Comparison of ENCODE assay signal across 15 cellular contexts in the genomic region with DNA sequence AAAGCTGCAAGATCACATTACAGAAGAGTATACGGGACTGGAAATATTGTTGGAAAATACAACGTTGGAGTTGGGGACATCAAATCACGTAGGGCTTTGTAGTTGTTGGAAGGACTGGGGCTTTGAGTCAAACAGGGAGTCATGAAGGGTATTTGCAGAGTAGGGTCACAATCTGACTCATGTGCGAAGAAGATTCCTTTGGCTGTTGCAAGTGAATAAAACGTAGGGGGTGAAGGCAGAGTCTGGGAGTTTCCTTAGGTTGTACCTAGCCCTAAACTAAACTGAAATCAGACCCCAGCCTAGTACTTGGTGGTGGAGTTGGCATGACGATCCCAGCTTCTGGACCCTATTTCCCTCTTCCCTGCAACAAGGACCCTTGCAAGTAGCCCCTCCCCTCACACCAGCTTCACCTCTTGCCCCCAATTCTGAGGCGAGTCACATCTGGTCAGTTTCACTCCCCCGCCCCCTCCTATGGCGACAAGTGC. TPM values are rescaled to one million over a fixed set of nuclear protein-coding genes. Genes with fewer than 3 reads are reported as not detected.
DNase-seq lines count a peak whose midpoint lies in the region; ATAC-seq, FAIRE-seq and TF ChIP-seq lines count a peak whose summit lies in the region.
"Had no signal": no experiment of that assay in that cellular context is flagged by ENCODE, and none has a peak within 500 bp of the region (broad histone marks: within the 10 kb centered on the region; RNA-seq: fewer than 3 reads in every experiment).

No MANE protein-coding gene starts in this region.

- H3K27ac ChIP-seq in right cardiac atrium (ENCODE audit: low read length) (peak overlapping the region; percentile 30), fibroblast of lung (ENCODE audit: insufficient read depth, low read length) (peak overlapping the region; percentile 74), parathyroid adenoma (peak overlapping the region; percentile 48), aorta (ENCODE audit: low read depth in 1 of 2, low read length in 2 of 2) (peak overlapping the region; percentile 1 to 72), small intestine (ENCODE audit: low read depth in 1 of 2, low read length in 1 of 2) (peak overlapping the region in 1 of 2 donors; percentile 65)

- H3K36me3 ChIP-seq in fibroblast of lung (ENCODE audit: control insufficient read depth, insufficient read depth, low read length) (peaks cover 3% of the 10 kb centered on the region), parathyroid adenoma (ENCODE audit: control insufficient read depth, insufficient read depth, low read length) (no peaks in the 10 kb centered on the region), aorta (ENCODE audit: control insufficient read depth in 1 of 2, insufficient read depth in 2 of 2, low read length in 1 of 2) (no peaks in the 10 kb centered on the region), small intestine (ENCODE audit: control insufficient read depth in 2 of 2, insufficient read depth in 2 of 2, low read length in 2 of 2) (peaks cover under 1 to 2% of the 10 kb centered on the region in 2 donors)

- DNase-seq in right cardiac atrium (no peak), Right ventricle myocardium superior (no peak), fibroblast of lung (ENCODE audit: low read depth in 2 of 2) (peak in 1 of 2 donors; percentile 32), aorta (no peak), small intestine (no peak)
- DNase-seq: ACHN; activated CD4-positive, alpha-beta T cell treated with anti-CD3 and anti-CD28 coated beads, Interleukin-2, amount 50 U/mL, for 48 hours; activated naive CD4-positive, alpha-beta T cell; DMS79 treated with DMSO at 0.1 percent for 48 hours; NCI-H2107; T-helper 17 cell had no signal

- no peak overlapping the region for H3K4me3 ChIP-seq in right cardiac atrium (ENCODE audit: low read length)
- peak overlapping the region in 1 of 4 experiments; percentile 9 for H3K4me3 ChIP-seq in fibroblast of lung (replicated peaks in 1 of 4; ENCODE audit: control extremely low read depth in 1 of 4, insufficient read depth in 1 of 4, low read depth in 3 of 4, low read length in 4 of 4)
- H3K4me3 ChIP-seq in parathyroid adenoma (ENCODE audit: low read depth, low read length) = no peak overlapping the region
- no peak overlapping the region for H3K4me3 ChIP-seq in aorta (ENCODE audit: low read length in 2 of 2)
- no peak overlapping the region for H3K4me3 ChIP-seq in small intestine (ENCODE audit: low read depth in 1 of 2, low read length in 2 of 2)
- H3K4me3 ChIP-seq: thyroid gland had no signal

- H3K4me2 ChIP-seq in fibroblast of lung (ENCODE audit: extremely low read depth, insufficient read depth, low read length) = peak overlapping the region; percentile 72
- H3K4me2 ChIP-seq in parathyroid adenoma (ENCODE audit: low read length) = no peak overlapping the region

- FAIRE-seq in small intestine (lab: Jason Lieb, UNC) = no peak

- H3K27me3 ChIP-seq in right cardiac atrium (ENCODE audit: control insufficient read depth, insufficient read depth) (no peaks in the 10 kb centered on the region), fibroblast of lung (ENCODE audit: control insufficient read depth, insufficient read depth, low read length) (no peaks in the 10 kb centered on the region), parathyroid adenoma (ENCODE audit: control insufficient read depth, insufficient read depth, low read length) (no peaks in the 10 kb centered on the region), aorta (ENCODE audit: control insufficient read depth in 1 of 2, insufficient read depth in 2 of 2, low read length in 1 of 2) (no peaks in the 10 kb centered on the region), small intestine (ENCODE audit: control insufficient read depth in 2 of 2, insufficient read depth in 2 of 2, low read length in 2 of 2) (no peaks in the 10 kb centered on the region)
- H3K27me3 ChIP-seq: thyroid gland had no signal

- no peaks in the 10 kb centered on the region for H3K9me3 ChIP-seq in right cardiac atrium (ENCODE audit: control insufficient read depth, low read length)
- H3K9me3 ChIP-seq in fibroblast of lung (ENCODE audit: control insufficient read depth, insufficient read depth, low read depth, low read length) = no peaks in the 10 kb centered on the region
- H3K9me3 ChIP-seq in parathyroid adenoma (ENCODE audit: control insufficient read depth, low read length) = no peaks in the 10 kb centered on the region
- no peaks in the 10 kb centered on the region for H3K9me3 ChIP-seq in aorta (ENCODE audit: control insufficient read depth, low read length)
- H3K9me3 ChIP-seq in small intestine (ENCODE audit: control insufficient read depth, low read depth) = peaks cover 2% of the 10 kb centered on the region
- H3K9me3 ChIP-seq: thyroid gland had no signal

- H3K79me2 ChIP-seq in fibroblast of lung (ENCODE audit: control insufficient read depth, insufficient read depth, low read length) = no peaks in the 10 kb centered on the region
- no peaks in the 10 kb centered on the region for H3K79me2 ChIP-seq in parathyroid adenoma

- H3K9ac ChIP-seq in fibroblast of lung (ENCODE audit: insufficient read depth, low read length) (no peak overlapping the region), parathyroid adenoma (no peak overlapping the region)

- H2AFZ ChIP-seq in fibroblast of lung (ENCODE audit: low read length) (no peak overlapping the region), parathyroid adenoma (peak overlapping the region; percentile 52)

- H3K4me1 ChIP-seq in right cardiac atrium (ENCODE audit: control insufficient read depth, insufficient read depth, low read length) (no peaks in the 10 kb centered on the region), fibroblast of lung (ENCODE audit: control insufficient read depth, extremely low read depth, insufficient read depth, low read length) (peaks cover 19% of the 10 kb centered on the region), parathyroid adenoma (peaks cover 21% of the 10 kb centered on the region), aorta (ENCODE audit: control insufficient read depth in 1 of 2, insufficient read depth in 2 of 2, low read length in 2 of 2) (peaks cover 0 to 2% of the 10 kb centered on the region in 2 donors), small intestine (ENCODE audit: control insufficient read depth in 2 of 2, insufficient read depth in 1 of 2, low read depth in 1 of 2, low read length in 1 of 2) (peaks cover 0 to 3% of the 10 kb centered on the region in 2 donors)

- H4K20me1 ChIP-seq in fibroblast of lung (ENCODE audit: control insufficient read depth, extremely low read depth, insufficient read depth, low read length) = no peaks in the 10 kb centered on the region

- ATAC-seq in right cardiac atrium (no peak), Right ventricle myocardium superior (ENCODE audit: poor library complexity) (no peak), aorta (ENCODE audit: low FRiP score) (no peak), HG02588 (IDR thresholded peaks at IDR 0.05; ENCODE audit: unreplicated experiment) (no peak), HG03432 (IDR thresholded peaks at IDR 0.05; ENCODE audit: unreplicated experiment) (no peak)
- ATAC-seq: T-helper 17 cell had no signal

- TF ChIP-seq CTCF in fibroblast of lung (conservative IDR thresholded peaks at IDR 0.05 in 1 of 2, IDR thresholded peaks at IDR 0.05 in 1 of 2; ENCODE audit: low read depth in 1 of 2, low read length in 2 of 2) (no peak), parathyroid adenoma (IDR thresholded peaks at IDR 0.05) (no peak)

- intact Hi-C loops in right cardiac atrium (cut with DNase I) = loop anchor here in 1 of 4 donors (10.0 kb wide), 1 partner anchor 432 kb away; no protein-coding TSS in a partner anchor
- intact Hi-C loops in Right ventricle myocardium superior (cut with DNase I) = no loop called here
- intact Hi-C loops in aorta (cut with DNase I) = loop anchor here in 1 of 2 donors (10.0 kb wide), 1 partner anchor 432 kb away; no protein-coding TSS in a partner anchor

- whole genome bisulfite sequencing in right cardiac atrium = 45% methylated on average over 9 of the region's 9 CpGs
- 8 to 9% methylated on average over 9 of the region's 9 CpGs for WGBS in aorta, 2 donors
- WGBS in small intestine, 3 donors = 52 to 71% (median 67%) methylated on average over 9 of the region's 9 CpGs

RNA-seq across cellular contexts. Expression of gene SNX5, which starts 32.2 kb away (rescaled TPM):
- total RNA-seq in right cardiac atrium = 10 to 100 TPM; 46.7 to 53.9 (median 49.9) TPM
- 47.8 TPM for polyA plus RNA-seq in right cardiac atrium
- 39.9 TPM for total RNA-seq in Right ventricle myocardium superior
- total RNA-seq in fibroblast of lung = 122 and 127 TPM in 2 replicates
- 73.5 and 76.7 TPM in 2 replicates for polyA plus RNA-seq in fibroblast of lung
- polyA plus RNA-seq in fibroblast of lung (2012) = 67.1 and 74.4 TPM in 2 replicates
- polyA minus RNA-seq in fibroblast of lung (ENCODE audit: low replicate concordance) = 28.0 and 31.7 TPM in 2 replicates
- total RNA-seq in aorta = 10 to 100 TPM; 51.2 to 70.9 TPM
- polyA plus RNA-seq in aorta = 10 to 100 TPM; 56.1 to 62.5 TPM
- 10 to 100 TPM; 67.8 to 79.4 (median 78.7) TPM for polyA plus RNA-seq in small intestine

RNA-seq across cellular contexts. Expression of gene MGME1, which starts 32.5 kb away (rescaled TPM):
- total RNA-seq in right cardiac atrium (10 to 100 TPM in 3 of 4 donors, 1 to 10 TPM in 1; 9.7 to 12.0 (median 10.8) TPM), Right ventricle myocardium superior (14.2 TPM), fibroblast of lung (5.4 and 11.9 TPM in 2 replicates), aorta (10 to 100 TPM; 10.8 to 14.7 TPM)
- polyA plus RNA-seq in right cardiac atrium (10.9 TPM), fibroblast of lung (11.5 and 11.7 TPM in 2 replicates), aorta (10 to 100 TPM in 1 of 2 donors, 1 to 10 TPM in 1; 8.8 to 13.4 TPM), small intestine (10 to 100 TPM; 10.5 to 14.1 (median 13.8) TPM)
- polyA plus RNA-seq in fibroblast of lung (2012) = 9.5 and 11.8 TPM in 2 replicates
- polyA minus RNA-seq in fibroblast of lung (ENCODE audit: low replicate concordance) = 2.3 TPM in 1 of 2 replicates, not detected in the other
